Comparison of ENCODE assay signal across 8 cellular contexts in genomic region chr20:47220161-47220582, GRCh38.
DNase-seq lines count a peak whose midpoint lies in the region; ATAC-seq and TF ChIP-seq lines count a peak whose summit lies in the region.

No MANE protein-coding gene starts in this region.

- TF ChIP-seq CTCF in GM12875 (IDR thresholded peaks at IDR 0.05; ENCODE audit: borderline replicate concordance, insufficient read depth, low read depth, low read length): peak; percentile 65
- peak; percentile 78 for TF ChIP-seq CTCF in RWPE1 (conservative IDR thresholded peaks at IDR 0.05; ENCODE audit: low read depth)

- CTCF ChIA-PET in RWPE1 (lab: Yijun Ruan, JAX): interaction anchor here (0.6 to 1.4 kb wide), 4 partner anchors 15 to 912 kb away, joined by 3 to 4 read pairs (median 4); no protein-coding TSS in a partner anchor

- H3K27ac Mint-ChIP-seq in activated naive CD8-positive, alpha-beta T cell: peak overlapping the region; percentile 17

- no peak for ATAC-seq in GM19035 (IDR thresholded peaks at IDR 0.05; ENCODE audit: unreplicated experiment)

- no peaks in the 10 kb centered on the region for H3K27me3 Mint-ChIP-seq in activated naive CD8-positive, alpha-beta T cell

- no peak overlapping the region for H3K4me3 ChIP-seq in GM12875 (ENCODE audit: low read depth, low read length)

- H3K9me3 Mint-ChIP-seq in activated naive CD8-positive, alpha-beta T cell (ENCODE audit: low read depth): no peaks in the 10 kb centered on the region

- DNase-seq in ACHN: peak; percentile 39
- peak; percentile 52 for DNase-seq in RWPE1 (ENCODE audit: low spot score)
- DNase-seq in left kidney (ENCODE audit: low read depth, low spot score): peak; percentile 53
- peak; percentile 7 to 19 for DNase-seq in stimulated activated CD8-positive, alpha-beta memory T cell treated with anti-CD3 and anti-CD28 coated beads, Interleukin-7, amount 100 ng/mL, for 1 hour (ENCODE audit: low read depth in 2 of 2)
- DNase-seq in dedifferentiated amniotic fluid mesenchymal stem cell (ENCODE audit: extremely low spot score): no peak

- H3K4me3 Mint-ChIP-seq in activated naive CD8-positive, alpha-beta T cell: no peak overlapping the region

- POLR2A ChIA-PET in RWPE1 (lab: Yijun Ruan, JAX; ENCODE audit: low non-redundant PET): no interaction called here

- H3K27ac ChIP-seq in RWPE1: no peak overlapping the region

- in situ Hi-C loops in ACHN (cut with HindIII; ENCODE audit: low pct_ligation_motif_present, low pct_unique_long_range_greater_than_20kb, low sequenced_read_pairs): no loop called here

- peaks cover 11% of the 10 kb centered on the region for H3K36me3 Mint-ChIP-seq in activated naive CD8-positive, alpha-beta T cell

- H3K4me1 Mint-ChIP-seq in activated naive CD8-positive, alpha-beta T cell (ENCODE audit: low read depth): peaks cover 5% of the 10 kb centered on the region
